In the genomic region with DNA sequence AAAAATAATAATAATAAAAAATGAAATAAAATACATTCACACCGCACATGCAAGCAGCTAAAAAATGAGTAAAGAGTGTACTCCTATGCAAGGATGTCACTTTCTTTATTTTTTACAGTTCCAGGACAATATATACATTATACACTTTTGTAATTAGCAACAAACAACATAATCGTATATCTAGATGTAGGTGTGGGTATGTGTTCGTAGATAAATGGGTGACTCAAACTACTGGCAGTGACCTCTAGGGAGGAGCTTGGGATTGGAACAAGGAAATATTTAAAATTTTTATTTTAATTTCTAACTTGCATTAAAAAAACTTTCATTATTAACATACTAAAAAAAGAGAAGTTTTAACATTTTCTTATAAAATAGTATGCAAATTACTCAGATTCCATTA, we compare ENCODE assay signal across 30 cellular contexts.
"Had no signal": no experiment of that assay in that cellular context is flagged by ENCODE, and none has a peak within 500 bp of the region (broad histone marks: within the 10 kb centered on the region; RNA-seq: fewer than 3 reads in every experiment).

No MANE protein-coding gene starts in this region.

- H3K9me3 ChIP-seq: gastrocnemius medialis had no signal

- FAIRE-seq: astrocyte, colon had no signal

- H3K27ac ChIP-seq: esophagus muscularis mucosa, foreskin keratinocyte, gastrocnemius medialis, heart right ventricle, WERI-Rb-1 had no signal

- ATAC-seq: activated CD4-positive, CD25-positive, alpha-beta regulatory T cell treated with anti-CD3 and anti-CD28 coated beads, Interleukin-2, amount 50 U/mL, for 24 hours; activated CD8-positive, alpha-beta T cell treated with anti-CD3 and anti-CD28 coated beads for 36 hours; activated T-cell treated with anti-CD3 and anti-CD28 coated beads, Interleukin-2, amount 50 U/mL, for 4 hours; activated T-helper 17 cell treated with anti-CD3 and anti-CD28 coated beads, Interleukin-2, amount 50 U/mL, for 72 hours; effector memory CD8-positive, alpha-beta T cell; foreskin keratinocyte; gastrocnemius medialis; heart right ventricle; T-helper 17 cell had no signal

- DNase-seq: activated B cell treated with CpG ODN at 0.5 μM for 24 hours; activated CD4-positive, alpha-beta T cell treated with anti-CD3 and anti-CD28 coated beads for 48 hours; activated CD4-positive, alpha-beta T cell treated with anti-CD3 and anti-CD28 coated beads, Interleukin-2, amount 50 U/mL, for 1 hour; activated CD4-positive, alpha-beta T cell treated with anti-CD3 and anti-CD28 coated beads, Interleukin-2, amount 50 U/mL, for 48 hours; activated CD8-positive, alpha-beta memory T cell treated with anti-CD3 and anti-CD28 coated beads for 24 hours; activated CD8-positive, alpha-beta T cell treated with anti-CD3 and anti-CD28 coated beads for 36 hours; activated effector memory CD4-positive, alpha-beta T cell treated with Interleukin-2 at 50 U/mL for 16 hours; activated gamma-delta T cell treated with Interleukin-2 at 50 U/mL for 16 hours; activated naive CD4-positive, alpha-beta T cell treated with anti-CD3 and anti-CD28 coated beads, Interleukin-2, amount 50 U/mL, for 16 hours; activated naive CD4-positive, alpha-beta T cell treated with Interleukin-2 at 50 U/mL for 16 hours; activated T-cell treated with anti-CD3 and anti-CD28 coated beads, Interleukin-2, amount 50 U/mL, for 4 hours; amniotic stem cell; anterior cingulate cortex; caudate nucleus; cortex of kidney; dermis blood vessel endothelial cell; effector CD4-positive, alpha-beta T cell; effector memory CD8-positive, alpha-beta T cell; erythroblast; foreskin keratinocyte; gastrocnemius medialis; heart right ventricle; T-helper 17 cell; T1000; WERI-Rb-1 had no signal

- H3K4me3 ChIP-seq: esophagus muscularis mucosa, gastrocnemius medialis, heart right ventricle had no signal

- H3K4me1 ChIP-seq: esophagus muscularis mucosa had no signal

- H3K36me3 ChIP-seq: esophagus muscularis mucosa, gastrocnemius medialis, heart right ventricle, WERI-Rb-1 had no signal

- H3K27me3 ChIP-seq: esophagus muscularis mucosa, gastrocnemius medialis, heart right ventricle had no signal
